22 cellular contexts compared by ENCODE assay signal in genomic region chr7:1933066-1933835, GRCh38.
DNase-seq lines count a peak whose midpoint lies in the region; ATAC-seq lines count a peak whose summit lies in the region.
"Had no signal": no experiment of that assay in that cellular context is flagged by ENCODE, and none has a peak within 500 bp of the region (broad histone marks: within the 10 kb centered on the region; RNA-seq: fewer than 3 reads in every experiment).

No MANE protein-coding gene starts in this region.

- no peak overlapping the region for H3K4me3 Mint-ChIP-seq in CD4-positive, alpha-beta memory T cell
- no peak overlapping the region for H3K4me3 Mint-ChIP-seq in T-helper 17 cell
- H3K4me3 Mint-ChIP-seq: activated naive CD8-positive, alpha-beta T cell treated with anti-CD3 and anti-CD28 coated beads for 36 hours had no signal

- H3K4me3 ChIP-seq in CD4-positive, alpha-beta memory T cell (ENCODE audit: low read length in 2 of 2), result no peak overlapping the region
- no peak overlapping the region for H3K4me3 ChIP-seq in neuronal stem cell (ENCODE audit: low read length in 2 of 2)
- H3K4me3 ChIP-seq: GM12878, K562, left lung, prostate gland had no signal

- H2BK5ac ChIP-seq in neuronal stem cell (ENCODE audit: low read length), result no peak overlapping the region

- POLR2A ChIA-PET in CD4-positive, alpha-beta memory T cell (lab: Charles Lee; ENCODE audit: partially characterized antibody), result no interaction called here

- no peak overlapping the region for H3K4ac ChIP-seq in neuronal stem cell (ENCODE audit: low read length)

- CTCF ChIA-PET in CD4-positive, alpha-beta memory T cell (lab: Charles Lee; ENCODE audit: partially characterized antibody), result no interaction called here

- no peak overlapping the region for H3K18ac ChIP-seq in neuronal stem cell (ENCODE audit: low read length)

- H3K36me3 Mint-ChIP-seq in CD4-positive, alpha-beta memory T cell, result peaks cover 32 to 36% of the 10 kb centered on the region in 2 donors
- peaks cover 7% of the 10 kb centered on the region for H3K36me3 Mint-ChIP-seq in T-helper 17 cell (ENCODE audit: low read depth)

- no peaks in the 10 kb centered on the region for H3K27me3 ChIP-seq in CD4-positive, alpha-beta memory T cell (ENCODE audit: insufficient read depth, low read length)
- H3K27me3 ChIP-seq in neuronal stem cell (ENCODE audit: control insufficient read depth in 3 of 3, insufficient read depth in 3 of 3, low read depth in 1 of 3, low read length in 3 of 3), result no peaks in the 10 kb centered on the region
- H3K27me3 ChIP-seq: foreskin keratinocyte, left lung had no signal

- H2BK12ac ChIP-seq in neuronal stem cell (ENCODE audit: low read length), result no peak overlapping the region

- H3K36me3 ChIP-seq in CD4-positive, alpha-beta memory T cell (ENCODE audit: insufficient read depth, low read length), result peaks cover 39% of the 10 kb centered on the region
- H3K36me3 ChIP-seq in neuronal stem cell (replicated peaks in 1 of 2; ENCODE audit: control insufficient read depth in 2 of 2, insufficient read depth in 2 of 2, low read length in 2 of 2), result peaks cover 4 to 8% of the 10 kb centered on the region in 2 donors
- H3K36me3 ChIP-seq: prostate gland had no signal

- H3K23ac ChIP-seq in neuronal stem cell (ENCODE audit: low read depth, low read length, poor library complexity), result peak overlapping the region; percentile 43

- ATAC-seq in T-helper 17 cell (no peak), HG03378 (IDR thresholded peaks at IDR 0.05; ENCODE audit: unreplicated experiment) (no peak)
- ATAC-seq: foreskin keratinocyte, GM12878, K562, left lung had no signal

- H3K9me3 ChIP-seq in CD4-positive, alpha-beta memory T cell (ENCODE audit: control insufficient read depth in 1 of 2, low read length in 2 of 2), result no peaks in the 10 kb centered on the region
- H3K9me3 ChIP-seq in T-helper 17 cell (ENCODE audit: control insufficient read depth, low read length, poor library complexity, severe bottlenecking) (no peaks in the 10 kb centered on the region), neuronal stem cell (replicated peaks in 1 of 2; ENCODE audit: control insufficient read depth in 2 of 2, insufficient read depth in 1 of 2, low read depth in 1 of 2, low read length in 2 of 2) (peaks cover 9% of the 10 kb centered on the region in 2 donors)
- H3K9me3 ChIP-seq: left lung, prostate gland, SK-N-SH had no signal

- peaks cover 29% of the 10 kb centered on the region for H3K4me1 ChIP-seq in CD4-positive, alpha-beta memory T cell (ENCODE audit: insufficient read depth, low read length)
- H3K4me1 ChIP-seq in neuronal stem cell (ENCODE audit: control insufficient read depth in 2 of 2, insufficient read depth in 1 of 2, low read depth in 1 of 2, low read length in 2 of 2), result no peaks in the 10 kb centered on the region
- H3K4me1 ChIP-seq: foreskin keratinocyte, left lung, prostate gland had no signal

- no peak overlapping the region for H2AFZ ChIP-seq in neuronal stem cell (ENCODE audit: low read length)

- H3K4me1 Mint-ChIP-seq in CD4-positive, alpha-beta memory T cell, result peaks cover 6 to 47% (median 28%) of the 10 kb centered on the region in 4 donors
- peaks cover 30% of the 10 kb centered on the region for H3K4me1 Mint-ChIP-seq in T-helper 17 cell

- peaks cover 0 to 6% (median 0%) of the 10 kb centered on the region in 8 donors for H3K9me3 Mint-ChIP-seq in CD4-positive, alpha-beta memory T cell
- H3K9me3 Mint-ChIP-seq: activated T-helper 2 cell treated with anti-CD3 and anti-CD28 coated beads, Interferon-gamma antibody, Interleukin-2, Interleukin-4, amounts not matched to agents 10 μg/mL and 5 μg/mL and 100 μg/mL, durations not matched to agents 14 hours and 24 hours and 36 hours had no signal

- peaks cover 14% of the 10 kb centered on the region for H3K79me1 ChIP-seq in neuronal stem cell (ENCODE audit: low read depth, low read length)

- WGBS in neuronal stem cell (ENCODE audit: extremely low coverage in 2 of 2, insufficient read length in 2 of 2, insufficient replicate concordance in 1 of 2), 2 donors, result no CpG with 5 or more reads among the region's 29 CpGs

- no peak overlapping the region for H2AK5ac ChIP-seq in neuronal stem cell (ENCODE audit: low read depth, low read length)

- no peak overlapping the region for H2BK15ac ChIP-seq in neuronal stem cell (ENCODE audit: low read length)

- no peak overlapping the region for H3K4me2 ChIP-seq in neuronal stem cell (ENCODE audit: insufficient read depth, low read length, poor library complexity, severe bottlenecking)
- H3K4me2 ChIP-seq: SK-N-SH had no signal

- intact Hi-C loops in CD4-positive, alpha-beta memory T cell (cut with micrococcal nuclease), result no loop called here

- H4K91ac ChIP-seq in neuronal stem cell (ENCODE audit: low read depth, low read length, poor library complexity), result no peak overlapping the region

- no peaks in the 10 kb centered on the region for H3K27me3 Mint-ChIP-seq in CD4-positive, alpha-beta memory T cell
- H3K27me3 Mint-ChIP-seq in T-helper 17 cell, result no peaks in the 10 kb centered on the region
- H3K27me3 Mint-ChIP-seq: activated naive CD8-positive, alpha-beta T cell treated with anti-CD3 and anti-CD28 coated beads for 36 hours had no signal

- peak overlapping the region; percentile 82 for H3K14ac ChIP-seq in neuronal stem cell (ENCODE audit: low read length)

- H3K27ac ChIP-seq in CD4-positive, alpha-beta memory T cell (ENCODE audit: low read depth, low read length), result no peak overlapping the region
- H3K27ac ChIP-seq in neuronal stem cell (replicated peaks; ENCODE audit: low read length), result no peak overlapping the region
- H3K27ac ChIP-seq: foreskin keratinocyte, left lung, prostate gland had no signal

- DNase-seq in CD4-positive, alpha-beta memory T cell, result no peak
- peak; percentile 85 for DNase-seq in DMS153 treated with DMSO at 0.1 percent for 48 hours (lab: John Stamatoyannopoulos, UW; ENCODE audit: unreplicated experiment)
- DNase-seq in T-helper 17 cell, result no peak
- DNase-seq in neuronal stem cell (ENCODE audit: low spot score), result no peak
- no peak for DNase-seq in DMS79 treated with DMSO at 0.1 percent for 48 hours (lab: John Stamatoyannopoulos, UW)
- DNase-seq in OCI-M1 (lab: John Stamatoyannopoulos, UW), result no peak
- DNase-seq: activated CD4-positive, alpha-beta T cell treated with anti-CD3 and anti-CD28 coated beads, Interleukin-2, amount 50 U/mL, for 4 hours; activated CD8-positive, alpha-beta memory T cell treated with anti-CD3 and anti-CD28 coated beads, Interleukin-2, amount 50 U/mL, for 4 hours; activated naive CD8-positive, alpha-beta T cell treated with anti-CD3 and anti-CD28 coated beads for 36 hours; AML-193; foreskin keratinocyte; MM.1S; NCI-H1436 treated with DMSO at 0.1 percent for 48 hours; SK-N-SH; stimulated activated CD4-positive, alpha-beta T cell treated with anti-CD3 and anti-CD28 coated beads, Interleukin-1b, Interleukin-23, amount 100 ng/mL, for 48 hours; stimulated activated naive CD4-positive, alpha-beta T cell had no signal

- H3K27ac Mint-ChIP-seq in CD4-positive, alpha-beta memory T cell, result peak overlapping the region in 4 of 7 donors; percentile 15 to 90 (median 57)
- H3K27ac Mint-ChIP-seq in T-helper 17 cell, result peak overlapping the region; percentile 92
- H3K27ac Mint-ChIP-seq: activated naive CD8-positive, alpha-beta T cell treated with anti-CD3 and anti-CD28 coated beads for 36 hours; activated T-helper 2 cell treated with anti-CD3 and anti-CD28 coated beads, Interferon-gamma antibody, Interleukin-2, Interleukin-4, amounts not matched to agents 10 μg/mL and 5 μg/mL and 100 μg/mL, durations not matched to agents 14 hours and 24 hours and 36 hours had no signal

- H2BK120ac ChIP-seq in neuronal stem cell (ENCODE audit: low read depth, low read length), result no peak overlapping the region

- H4K8ac ChIP-seq in neuronal stem cell (ENCODE audit: low read depth, low read length), result no peak overlapping the region

- H3K9ac ChIP-seq in neuronal stem cell (ENCODE audit: low read depth, low read length, poor library complexity), result no peak overlapping the region
- H3K9ac ChIP-seq: SK-N-SH had no signal
